In the genomic region with DNA sequence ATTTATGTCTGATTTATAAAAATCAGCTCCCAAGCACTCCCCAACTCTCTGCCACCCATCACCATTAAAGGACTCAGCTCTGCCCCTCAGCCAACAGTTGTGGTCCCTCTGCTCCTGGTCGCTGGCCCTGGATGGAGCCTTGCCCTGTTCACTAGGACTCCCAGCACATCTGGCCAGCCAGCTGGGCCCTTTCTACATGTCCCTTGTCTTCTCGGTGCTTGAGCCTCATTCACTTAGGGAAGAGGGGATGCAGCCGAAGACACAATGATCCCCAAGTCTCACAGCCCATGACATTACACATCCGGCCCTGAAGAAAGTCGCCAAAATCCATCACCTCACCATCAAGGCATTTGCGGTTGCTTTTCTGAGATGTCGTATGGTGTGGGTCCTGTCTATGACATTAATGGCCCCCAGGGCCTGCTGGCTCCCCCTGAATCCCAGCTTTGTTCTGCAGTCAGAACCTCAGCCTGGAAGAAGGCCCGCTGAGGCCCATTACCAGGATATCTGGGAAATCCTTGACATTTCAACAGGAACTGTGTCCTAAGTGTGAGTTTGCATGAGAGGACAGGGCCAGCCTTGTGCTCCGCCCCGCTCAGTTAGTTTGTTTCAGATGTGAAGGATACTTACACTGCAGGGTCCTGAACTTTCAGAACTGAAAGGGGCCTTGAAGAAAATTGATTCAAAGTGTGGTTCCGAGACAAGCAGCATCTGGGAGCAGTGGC, we compare ENCODE assay signal across 31 cellular contexts. TPM values are rescaled to one million over a fixed set of nuclear protein-coding genes. Genes with fewer than 3 reads are reported as not detected.
"Had no signal": no experiment of that assay in that cellular context is flagged by ENCODE, and none has a peak within 500 bp of the region (broad histone marks: within the 10 kb centered on the region; RNA-seq: fewer than 3 reads in every experiment).

No MANE protein-coding gene starts in this region.

- H3K4me2 ChIP-seq: neural progenitor cell had no signal

- DNase-seq: activated CD4-positive, alpha-beta T cell treated with anti-CD3 and anti-CD28 coated beads for 48 hours; activated CD4-positive, alpha-beta T cell treated with anti-CD3 and anti-CD28 coated beads, Interleukin-2, amount 50 U/mL, for 48 hours; activated CD8-positive, alpha-beta memory T cell treated with anti-CD3 and anti-CD28 coated beads for 24 hours; activated naive CD4-positive, alpha-beta T cell treated with anti-CD3 and anti-CD28 coated beads for 36 hours; activated naive CD8-positive, alpha-beta T cell treated with anti-CD3 and anti-CD28 coated beads for 36 hours; activated T-cell treated with anti-CD3 and anti-CD28 coated beads, Interleukin-2, amount 50 U/mL, for 1 hour; adrenal gland; aorta; body of pancreas; dorsolateral prefrontal cortex; effector memory CD4-positive, alpha-beta T cell; erythroblast; gastrocnemius medialis; mammary epithelial cell; naive thymus-derived CD4-positive, alpha-beta T cell; posterior cingulate gyrus; stimulated activated CD4-positive, alpha-beta T cell treated with anti-CD3 and anti-CD28 coated beads, Interleukin-12 subunit alpha, Interleukin-12 subunit beta, amount 100 ng/mL, for 4 hours; stimulated activated CD4-positive, alpha-beta T cell treated with anti-CD3 and anti-CD28 coated beads, Interleukin-4, amount 100 ng/mL, for 1 hour; T-helper 17 cell; T1000; trophoblast cell; WERI-Rb-1 had no signal

- H3K9me3 Mint-ChIP-seq: activated naive CD4-positive, alpha-beta T cell treated with anti-CD3 and anti-CD28 coated beads for 36 hours; activated naive CD8-positive, alpha-beta T cell treated with anti-CD3 and anti-CD28 coated beads for 36 hours; activated T-helper 1 cell treated with anti-CD3 and anti-CD28 coated beads, Interleukin-12 subunit alpha, Interleukin-12 subunit beta, Interleukin-2, Interleukin-4 antibody, amounts not matched to agents 30 ng/mL and 10 ng/mL and 1 ng/mL, durations not matched to agents 14 hours and 24 hours and 36 hours had no signal

- H3K36me3 ChIP-seq: adrenal gland, gastrocnemius medialis, neural progenitor cell, thoracic aorta had no signal

- H3K4me1 ChIP-seq: adrenal gland, body of pancreas, gastrocnemius medialis had no signal

- H3K4me1 Mint-ChIP-seq: activated naive CD8-positive, alpha-beta T cell treated with anti-CD3 and anti-CD28 coated beads for 36 hours; mesothelial cell of epicardium; naive thymus-derived CD4-positive, alpha-beta T cell; T-helper 17 cell had no signal

- H3K9ac ChIP-seq: neural progenitor cell had no signal

- H3K4me3 ChIP-seq: adrenal gland, body of pancreas, coronary artery, dorsolateral prefrontal cortex, gastrocnemius medialis, neural progenitor cell, skin epidermis, thoracic aorta had no signal

- H3K27ac ChIP-seq: adrenal gland, body of pancreas, gastrocnemius medialis, neural progenitor cell, thoracic aorta had no signal

- ATAC-seq: activated CD4-positive, CD25-positive, alpha-beta regulatory T cell treated with anti-CD3 and anti-CD28 coated beads, Interleukin-2, amount 50 U/mL, for 24 hours; body of pancreas; gastrocnemius medialis; naive thymus-derived CD4-positive, alpha-beta T cell; SK-N-SH treated with all-trans-retinoic acid at 6 μM for 48 hours; T-helper 17 cell had no signal

- H3K27me3 Mint-ChIP-seq: stimulated activated naive CD8-positive, alpha-beta T cell treated with anti-CD3 and anti-CD28 coated beads, Interleukin-15, Interleukin-2, amounts not matched to agents 100 ng/mL and 50 ng/mL, for 24 hours had no signal

- H3K9me3 ChIP-seq: adrenal gland, body of pancreas, gastrocnemius medialis, thoracic aorta had no signal

- H3K4me3 Mint-ChIP-seq: activated naive CD4-positive, alpha-beta T cell treated with anti-CD3 and anti-CD28 coated beads for 36 hours; activated naive CD8-positive, alpha-beta T cell treated with anti-CD3 and anti-CD28 coated beads for 36 hours; activated T-helper 1 cell treated with anti-CD3 and anti-CD28 coated beads, Interleukin-12 subunit alpha, Interleukin-12 subunit beta, Interleukin-2, Interleukin-4 antibody, amounts not matched to agents 30 ng/mL and 10 ng/mL and 1 ng/mL, durations not matched to agents 14 hours and 24 hours and 36 hours; mesothelial cell of epicardium; naive thymus-derived CD4-positive, alpha-beta T cell; neural progenitor cell; stimulated activated naive CD8-positive, alpha-beta T cell treated with anti-CD3 and anti-CD28 coated beads, Interleukin-15, Interleukin-2, amounts not matched to agents 100 ng/mL and 50 ng/mL, for 24 hours; T-helper 17 cell had no signal

- H3K27me3 ChIP-seq: adrenal gland, body of pancreas, dorsolateral prefrontal cortex, gastrocnemius medialis, neural progenitor cell had no signal

- H3K36me3 Mint-ChIP-seq: activated naive CD8-positive, alpha-beta T cell treated with anti-CD3 and anti-CD28 coated beads for 36 hours; mesothelial cell of epicardium; naive thymus-derived CD4-positive, alpha-beta T cell had no signal

- H2AFZ ChIP-seq: neural progenitor cell had no signal

- H3K27ac Mint-ChIP-seq: activated naive CD4-positive, alpha-beta T cell treated with anti-CD3 and anti-CD28 coated beads for 36 hours; activated naive CD8-positive, alpha-beta T cell treated with anti-CD3 and anti-CD28 coated beads for 36 hours; activated T-helper 1 cell treated with anti-CD3 and anti-CD28 coated beads, Interleukin-12 subunit alpha, Interleukin-12 subunit beta, Interleukin-2, Interleukin-4 antibody, amounts not matched to agents 30 ng/mL and 10 ng/mL and 1 ng/mL, durations not matched to agents 14 hours and 24 hours and 36 hours; mesothelial cell of epicardium; naive thymus-derived CD4-positive, alpha-beta T cell; neural progenitor cell; stimulated activated naive CD8-positive, alpha-beta T cell treated with anti-CD3 and anti-CD28 coated beads, Interleukin-15, Interleukin-2, amounts not matched to agents 100 ng/mL and 50 ng/mL, for 24 hours; T-helper 17 cell had no signal

RNA-seq across cellular contexts. Expression of gene TSPAN11, which starts 19.1 kb away (rescaled TPM):
- total RNA-seq: activated naive CD4-positive, alpha-beta T cell treated with anti-CD3 and anti-CD28 coated beads for 36 hours; activated naive CD8-positive, alpha-beta T cell treated with anti-CD3 and anti-CD28 coated beads for 36 hours; activated T-helper 1 cell treated with anti-CD3 and anti-CD28 coated beads, Interleukin-12 subunit alpha, Interleukin-12 subunit beta, Interleukin-2, Interleukin-4 antibody, amounts not matched to agents 30 ng/mL and 10 ng/mL and 1 ng/mL, durations not matched to agents 14 hours and 24 hours and 36 hours; naive thymus-derived CD4-positive, alpha-beta T cell; T-helper 17 cell had no signal
- polyA plus RNA-seq: naive thymus-derived CD4-positive, alpha-beta T cell had no signal
